ENCODE assay signal across 10 cellular contexts in the genomic region with DNA sequence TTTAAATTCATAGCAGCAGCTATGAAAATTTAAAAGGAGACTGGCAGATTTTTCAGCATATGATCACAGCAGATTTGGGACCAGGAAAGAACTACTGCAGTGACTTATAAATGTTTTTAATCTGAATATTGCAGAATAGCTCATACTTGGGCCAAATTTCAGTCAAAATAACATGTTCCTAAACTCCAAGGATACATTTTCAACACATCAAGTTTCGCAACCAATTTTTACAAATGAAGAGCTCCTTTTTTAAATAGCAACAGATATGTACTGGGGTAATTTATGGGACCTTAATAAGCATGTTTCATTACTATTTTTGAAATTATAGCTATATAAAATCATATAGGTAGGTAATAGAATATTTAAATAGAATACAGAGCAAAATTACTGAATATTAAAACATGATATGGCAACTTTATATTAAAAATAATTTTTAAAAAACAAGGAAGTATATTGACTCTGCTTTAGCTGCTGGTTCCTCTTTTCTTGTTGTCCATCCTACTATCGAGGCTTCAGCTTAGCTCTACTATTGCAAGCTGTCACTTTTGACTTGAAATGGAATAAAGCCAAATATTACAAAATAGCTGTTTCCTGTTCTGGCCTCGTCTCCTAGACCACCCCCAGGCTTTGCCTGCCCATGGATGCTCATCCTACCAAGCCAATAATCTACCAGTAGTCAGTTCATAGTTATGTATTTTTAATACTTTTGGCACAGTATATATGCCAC.
DNase-seq lines count a peak whose midpoint lies in the region; ATAC-seq, FAIRE-seq and TF ChIP-seq lines count a peak whose summit lies in the region.
"Had no signal": no experiment of that assay in that cellular context is flagged by ENCODE, and none has a peak within 500 bp of the region (broad histone marks: within the 10 kb centered on the region; RNA-seq: fewer than 3 reads in every experiment).

No MANE protein-coding gene starts in this region.

- no peak for TF ChIP-seq CTCF in kidney (IDR thresholded peaks at IDR 0.05; ENCODE audit: borderline replicate concordance, extremely low read depth, insufficient read depth)

- peak overlapping the region; percentile 11 for H3K4me3 Mint-ChIP-seq in stimulated activated naive CD8-positive, alpha-beta T cell treated with anti-CD3 and anti-CD28 coated beads, Interleukin-15, Interleukin-2, amounts not matched to agents 100 ng/mL and 50 ng/mL, for 24 hours
- H3K4me3 Mint-ChIP-seq in activated naive CD8-positive, alpha-beta T cell treated with anti-CD3 and anti-CD28 coated beads for 36 hours, result no peak overlapping the region
- H3K4me3 Mint-ChIP-seq: nephron progenitor cell had no signal

- FAIRE-seq in islet of Langerhans (lab: Jason Lieb, UNC) (peak; percentile 90), kidney (lab: Jason Lieb, UNC) (no peak)

- H3K27ac ChIP-seq in aorta (ENCODE audit: low read depth in 1 of 2, low read length in 2 of 2), result no peak overlapping the region
- H3K27ac ChIP-seq in kidney (ENCODE audit: low read depth in 2 of 2, low read length in 2 of 2), result no peak overlapping the region

- no peaks in the 10 kb centered on the region for H3K36me3 ChIP-seq in aorta (ENCODE audit: control insufficient read depth in 1 of 2, insufficient read depth in 2 of 2, low read length in 1 of 2)
- no peaks in the 10 kb centered on the region for H3K36me3 ChIP-seq in kidney (ENCODE audit: control insufficient read depth in 1 of 2, insufficient read depth in 2 of 2, low read length in 2 of 2)

- intact Hi-C loops in aorta (cut with DNase I) (no loop called here), kidney (cut with DNase I) (no loop called here)

- peaks cover 0 to 2% of the 10 kb centered on the region in 2 donors for H3K4me1 ChIP-seq in aorta (ENCODE audit: control insufficient read depth in 1 of 2, insufficient read depth in 2 of 2, low read length in 2 of 2)
- H3K4me1 ChIP-seq in kidney (ENCODE audit: control insufficient read depth in 1 of 2, insufficient read depth in 1 of 2, low read depth in 1 of 2, low read length in 2 of 2), result peaks cover 5 to 37% of the 10 kb centered on the region in 2 donors

- no peak for ATAC-seq in stimulated activated naive CD8-positive, alpha-beta T cell treated with anti-CD3 and anti-CD28 coated beads, Interleukin-15, Interleukin-2, amounts not matched to agents 100 U/mL and 50 U/mL, for 24 hours
- ATAC-seq in aorta (ENCODE audit: low FRiP score), result peak; percentile 56

- H3K27me3 Mint-ChIP-seq in stimulated activated naive CD8-positive, alpha-beta T cell treated with anti-CD3 and anti-CD28 coated beads, Interleukin-15, Interleukin-2, amounts not matched to agents 100 ng/mL and 50 ng/mL, for 24 hours, result no peaks in the 10 kb centered on the region
- H3K27me3 Mint-ChIP-seq in activated naive CD8-positive, alpha-beta T cell treated with anti-CD3 and anti-CD28 coated beads for 36 hours, result no peaks in the 10 kb centered on the region

- 4 to 10% methylated on average over 3 of the region's 3 CpGs for WGBS in aorta, 2 donors

- peaks cover 36% of the 10 kb centered on the region for H3K36me3 Mint-ChIP-seq in stimulated activated naive CD8-positive, alpha-beta T cell treated with anti-CD3 and anti-CD28 coated beads, Interleukin-15, Interleukin-2, amounts not matched to agents 100 ng/mL and 50 ng/mL, for 24 hours (ENCODE audit: low read depth)
- H3K36me3 Mint-ChIP-seq in activated naive CD8-positive, alpha-beta T cell treated with anti-CD3 and anti-CD28 coated beads for 36 hours, result peaks cover 56% of the 10 kb centered on the region

- H3K4me1 Mint-ChIP-seq in stimulated activated naive CD8-positive, alpha-beta T cell treated with anti-CD3 and anti-CD28 coated beads, Interleukin-15, Interleukin-2, amounts not matched to agents 100 ng/mL and 50 ng/mL, for 24 hours (ENCODE audit: low read depth), result peaks cover 85% of the 10 kb centered on the region
- H3K4me1 Mint-ChIP-seq in activated naive CD8-positive, alpha-beta T cell treated with anti-CD3 and anti-CD28 coated beads for 36 hours, result peaks cover 64% of the 10 kb centered on the region

- H3K9me3 ChIP-seq in aorta (ENCODE audit: control insufficient read depth, low read length) (no peaks in the 10 kb centered on the region), kidney (ENCODE audit: control insufficient read depth in 1 of 2, low read length in 2 of 2) (no peaks in the 10 kb centered on the region)

- no peak for DNase-seq in stimulated activated naive CD8-positive, alpha-beta T cell treated with anti-CD3 and anti-CD28 coated beads, Interleukin-15, Interleukin-2, amounts not matched to agents 100 U/mL and 50 U/mL, for 24 hours
- no peak for DNase-seq in activated naive CD8-positive, alpha-beta T cell treated with anti-CD3 and anti-CD28 coated beads for 36 hours
- DNase-seq in aorta (no peak), NCI-H2227 treated with DMSO at 0.1 percent for 48 hours (lab: John Stamatoyannopoulos, UW) (no peak), kidney (no peak)
- DNase-seq in NK-92 treated with Interleukin-12 subunit alpha and Interleukin-12 subunit beta, amount 100 ng/mL, for 24 hours (lab: John Stamatoyannopoulos, UW), result no peak
- DNase-seq: central memory CD4-positive, alpha-beta T cell; nephron progenitor cell had no signal

- H3K27ac Mint-ChIP-seq in stimulated activated naive CD8-positive, alpha-beta T cell treated with anti-CD3 and anti-CD28 coated beads, Interleukin-15, Interleukin-2, amounts not matched to agents 100 ng/mL and 50 ng/mL, for 24 hours, result peak overlapping the region; percentile 46
- peak overlapping the region; percentile 34 for H3K27ac Mint-ChIP-seq in activated naive CD8-positive, alpha-beta T cell treated with anti-CD3 and anti-CD28 coated beads for 36 hours
- H3K27ac Mint-ChIP-seq: nephron progenitor cell had no signal

- H3K9me3 Mint-ChIP-seq in stimulated activated naive CD8-positive, alpha-beta T cell treated with anti-CD3 and anti-CD28 coated beads, Interleukin-15, Interleukin-2, amounts not matched to agents 100 ng/mL and 50 ng/mL, for 24 hours, result no peaks in the 10 kb centered on the region
- no peaks in the 10 kb centered on the region for H3K9me3 Mint-ChIP-seq in activated naive CD8-positive, alpha-beta T cell treated with anti-CD3 and anti-CD28 coated beads for 36 hours

- H3K4me3 ChIP-seq in aorta (ENCODE audit: low read length in 2 of 2), result no peak overlapping the region
- no peak overlapping the region for H3K4me3 ChIP-seq in kidney (ENCODE audit: low read length in 2 of 2)

- H3K27me3 ChIP-seq in aorta (ENCODE audit: control insufficient read depth in 1 of 2, insufficient read depth in 2 of 2, low read length in 1 of 2), result no peaks in the 10 kb centered on the region

- H3K9ac ChIP-seq in kidney (ENCODE audit: low read length in 2 of 2), result no peak overlapping the region
